ENCODE assay signal across 23 cellular contexts in genomic region chr7:47345754-47346377, GRCh38.
"Had no signal": no experiment of that assay in that cellular context is flagged by ENCODE, and none has a peak within 500 bp of the region (broad histone marks: within the 10 kb centered on the region; RNA-seq: fewer than 3 reads in every experiment).

No MANE protein-coding gene starts in this region.

- H3K4me3 Mint-ChIP-seq: activated CD8-positive, alpha-beta T cell treated with anti-CD3 and anti-CD28 coated beads, Interleukin-2, amount 10 ng/mL, durations not matched to agents 7 days and 5 days; activated naive CD4-positive, alpha-beta T cell treated with anti-CD3 and anti-CD28 coated beads, Interleukin-2, amount 50 U/mL, for 24 hours; T-helper 1 cell treated with Interleukin-12 subunit alpha and Interleukin-12 subunit beta and Interleukin-4 antibody, amounts not matched to agents 30 μg/mL and 1 μg/mL, for 36 hours; WTC11 had no signal

- H3K27ac Mint-ChIP-seq: activated CD8-positive, alpha-beta T cell treated with anti-CD3 and anti-CD28 coated beads, Interleukin-2, amount 10 ng/mL, durations not matched to agents 7 days and 5 days; activated naive CD4-positive, alpha-beta T cell treated with anti-CD3 and anti-CD28 coated beads, Interleukin-2, amount 50 U/mL, for 24 hours; T-helper 1 cell treated with Interleukin-12 subunit alpha and Interleukin-12 subunit beta and Interleukin-4 antibody, amounts not matched to agents 30 μg/mL and 1 μg/mL, for 36 hours; WTC11 had no signal

- H3K9me3 Mint-ChIP-seq: activated naive CD4-positive, alpha-beta T cell treated with anti-CD3 and anti-CD28 coated beads, Interleukin-2, amount 50 U/mL, for 24 hours; T-helper 1 cell treated with Interleukin-12 subunit alpha and Interleukin-12 subunit beta and Interleukin-4 antibody, amounts not matched to agents 30 μg/mL and 1 μg/mL, for 36 hours; WTC11 had no signal

- ATAC-seq: activated CD8-positive, alpha-beta T cell treated with anti-CD3 and anti-CD28 coated beads, Interleukin-2, amount 10 ng/mL, durations not matched to agents 7 days and 5 days; SK-N-SH treated with all-trans-retinoic acid at 6 μM for 48 hours; WTC11 had no signal

- H3K27me3 Mint-ChIP-seq: activated naive CD4-positive, alpha-beta T cell treated with anti-CD3 and anti-CD28 coated beads, Interleukin-2, amount 50 U/mL, for 24 hours had no signal

- DNase-seq: activated CD4-positive, alpha-beta T cell treated with anti-CD3 and anti-CD28 coated beads for 48 hours; activated CD4-positive, alpha-beta T cell treated with anti-CD3 and anti-CD28 coated beads, Interleukin-2, amount 50 U/mL, for 4 hours; activated CD4-positive, CD25-positive, alpha-beta regulatory T cell treated with anti-CD3 and anti-CD28 coated beads, Interleukin-2, amount 50 U/mL, for 72 hours; activated CD8-positive, alpha-beta memory T cell treated with anti-CD3 and anti-CD28 coated beads, Interleukin-2, amount 50 U/mL, for 48 hours; activated CD8-positive, alpha-beta T cell treated with anti-CD3 and anti-CD28 coated beads, Interleukin-2, amount 10 ng/mL, durations not matched to agents 7 days and 5 days; activated T-cell treated with anti-CD3 and anti-CD28 coated beads, Interleukin-2, amount 50 U/mL, for 1 hour; MG63; MV-4-11; NCI-H1092 treated with DMSO at 0.1 percent for 48 hours; NCI-H1436; NCI-H1694 treated with DMSO at 0.1 percent for 48 hours; NCI-H2029 treated with DMSO at 0.1 percent for 48 hours; NCI-H446; NCI-H524; SHP77; T-helper 9 cell had no signal

- H3K27ac ChIP-seq: breast epithelium, Peyer's patch, SJSA1 had no signal

- H3K9me3 ChIP-seq: breast epithelium, MG63, Peyer's patch, SJSA1 had no signal

- H3K36me3 Mint-ChIP-seq: activated naive CD4-positive, alpha-beta T cell treated with anti-CD3 and anti-CD28 coated beads, Interleukin-2, amount 50 U/mL, for 24 hours; WTC11 had no signal

- H3K4me1 ChIP-seq: breast epithelium, Peyer's patch, SJSA1 had no signal

- H3K4me3 ChIP-seq: breast epithelium, MG63, Peyer's patch, SJSA1 had no signal

- H3K27me3 ChIP-seq: breast epithelium, MG63, Peyer's patch, SJSA1 had no signal

- H3K36me3 ChIP-seq: breast epithelium had no signal

- H3K4me1 Mint-ChIP-seq: activated naive CD4-positive, alpha-beta T cell treated with anti-CD3 and anti-CD28 coated beads, Interleukin-2, amount 50 U/mL, for 24 hours had no signal
